Comparison of ENCODE assay signal across 7 cellular contexts in the genomic region with DNA sequence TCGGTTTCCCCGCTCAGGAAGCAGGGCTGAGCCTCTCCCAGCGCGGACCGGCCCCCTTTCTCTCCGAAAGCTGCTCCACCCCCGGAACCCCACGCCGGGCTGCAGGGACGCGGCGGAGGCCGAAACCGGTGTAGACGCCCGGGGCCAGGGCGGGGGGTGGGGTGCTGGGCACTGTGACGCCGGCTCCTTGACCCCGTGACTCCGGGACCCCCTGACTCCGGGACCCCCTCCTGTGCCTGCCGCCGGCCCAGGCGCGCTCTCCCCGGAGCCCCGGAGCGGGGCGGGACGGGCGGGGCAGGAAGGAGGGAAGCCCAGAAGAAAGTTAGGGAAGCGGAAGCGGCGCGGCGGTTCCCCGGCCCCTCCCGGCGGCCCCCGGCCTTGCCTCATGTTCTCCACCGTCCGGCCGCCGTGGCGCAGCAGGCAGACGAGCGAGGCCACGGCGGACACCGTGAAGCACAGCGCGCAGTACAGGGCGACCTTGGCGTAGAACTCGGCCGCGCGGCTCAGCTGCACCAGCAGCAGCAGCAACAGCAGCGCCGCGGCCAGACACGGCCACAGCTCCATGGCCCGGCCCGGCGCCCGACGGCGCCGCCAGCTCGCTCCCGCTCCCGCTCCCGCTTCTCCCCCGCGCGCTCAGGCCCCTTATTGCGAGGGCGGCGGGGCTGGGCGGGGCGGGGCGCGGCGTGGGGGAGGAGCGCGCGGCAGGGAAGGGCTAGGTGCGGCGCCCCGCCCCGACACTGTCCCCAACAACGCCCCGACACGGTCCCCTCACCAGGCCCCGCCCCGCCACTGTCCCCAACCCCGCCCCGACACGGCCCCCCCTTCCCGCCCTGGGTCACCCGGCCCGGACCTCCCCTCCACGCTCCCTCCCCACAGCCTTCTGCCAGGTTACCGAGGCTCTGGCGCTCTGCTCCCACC. TPM values are rescaled to one million over a fixed set of nuclear protein-coding genes. Genes with fewer than 3 reads are reported as not detected.
DNase-seq lines count a peak whose midpoint lies in the region; ATAC-seq and TF ChIP-seq lines count a peak whose summit lies in the region.

A gene (minus strand): TSS at position 664 of the 918 bp plus-strand sequence. CDS start 100 bp downstream, at position 564.

- peak within 1 kb of the TSS; percentile 77 for H3K4me3 Mint-ChIP-seq in activated T-cell treated with anti-CD3 and anti-CD28 coated beads, Interleukin-2, amount 50 U/mL, for 4 hours

- no peaks in the 10 kb centered on the region for H3K36me3 Mint-ChIP-seq in activated T-cell treated with anti-CD3 and anti-CD28 coated beads, Interleukin-2, amount 50 U/mL, for 4 hours (ENCODE audit: insufficient read depth)

- H3K4me2 ChIP-seq in OCI-LY3 (ENCODE audit: low read length) (peak within 1 kb of the TSS; percentile 96), neural cell (ENCODE audit: low read length) (no peak within 1 kb of the TSS)

- DNase-seq in activated T-cell treated with anti-CD3 and anti-CD28 coated beads, Interleukin-2, amount 50 U/mL, for 4 hours = peak; percentile 59
- DNase-seq in fibroblast of gingiva (ENCODE audit: low read depth) (peak; percentile 42), thoracic aorta (ENCODE audit: low spot score) (no peak)

- no peak within 1 kb of the TSS for H2AFZ ChIP-seq in OCI-LY3 (ENCODE audit: low read depth, low read length)
- H2AFZ ChIP-seq in neural cell (ENCODE audit: low read depth, low read length) = no peak within 1 kb of the TSS

- TF ChIP-seq RAD21 in neural cell (conservative IDR thresholded peaks at IDR 0.05) = no peak

- H3K27ac ChIP-seq in OCI-LY3 (ENCODE audit: low read length) = peak within 1 kb of the TSS; percentile 70
- H3K27ac ChIP-seq in neural cell (ENCODE audit: low read length) = no peak within 1 kb of the TSS
- H3K27ac ChIP-seq in thoracic aorta = peak within 1 kb of the TSS; percentile 38 to 80

- no peaks in the 10 kb centered on the region for H3K9me2 ChIP-seq in neural cell (ENCODE audit: insufficient read depth, low read length)

- H3K27me3 ChIP-seq in OCI-LY3 (ENCODE audit: low read depth, low read length) (no peaks in the 10 kb centered on the region), neural cell (ENCODE audit: insufficient read depth, low read depth, low read length) (peaks cover 25% of the 10 kb centered on the region), thoracic aorta (replicated peaks; ENCODE audit: insufficient read depth) (no peaks in the 10 kb centered on the region)

- H4K20me1 ChIP-seq in OCI-LY3 (ENCODE audit: insufficient read depth, low read length) (peaks cover 28% of the 10 kb centered on the region), neural cell (ENCODE audit: insufficient read depth) (no peaks in the 10 kb centered on the region)

- H3K79me2 ChIP-seq in OCI-LY3 (ENCODE audit: low read length) (peaks cover 12% of the 10 kb centered on the region; the same call in 1 of the 2 replicates), neural cell (replicated peaks; ENCODE audit: insufficient read depth, low read length) (no peaks in the 10 kb centered on the region)

- ATAC-seq in GM18861 (IDR thresholded peaks at IDR 0.05; ENCODE audit: unreplicated experiment) (peak; percentile 39), HG03342 (IDR thresholded peaks at IDR 0.05; ENCODE audit: unreplicated experiment) (peak; percentile 58), thoracic aorta (ENCODE audit: insufficient number of reproducible peaks, low FRiP score, low read depth) (peak; percentile 21)
- peak; percentile 88 to 91 for ATAC-seq in activated T-cell treated with anti-CD3 and anti-CD28 coated beads, Interleukin-2, amount 50 U/mL, for 4 hours

- no peaks in the 10 kb centered on the region for H3K9me3 ChIP-seq in OCI-LY3 (ENCODE audit: insufficient read depth, low read length)
- no peaks in the 10 kb centered on the region for H3K9me3 ChIP-seq in neural cell (ENCODE audit: low read length)
- H3K9me3 ChIP-seq in thoracic aorta = no peaks in the 10 kb centered on the region

- peaks cover 18% of the 10 kb centered on the region for H3K4me1 ChIP-seq in OCI-LY3 (ENCODE audit: low read length)
- peaks cover 15 to 27% of the 10 kb centered on the region in 2 donors for H3K4me1 ChIP-seq in thoracic aorta (ENCODE audit: control insufficient read depth in 1 of 2, low read depth in 2 of 2)

- no peaks in the 10 kb centered on the region for H3F3A ChIP-seq in neural cell (ENCODE audit: insufficient read depth, low read length, poor library complexity, severe bottlenecking)

- peaks cover 7% of the 10 kb centered on the region for H3K4me1 Mint-ChIP-seq in activated T-cell treated with anti-CD3 and anti-CD28 coated beads, Interleukin-2, amount 50 U/mL, for 4 hours (ENCODE audit: low read depth)

- peak within 1 kb of the TSS; percentile 94 for H3K9ac ChIP-seq in OCI-LY3 (ENCODE audit: low read length)
- H3K9ac ChIP-seq in neural cell (ENCODE audit: low read length) = no peak within 1 kb of the TSS

- no peaks in the 10 kb centered on the region for H3K27me3 Mint-ChIP-seq in activated T-cell treated with anti-CD3 and anti-CD28 coated beads, Interleukin-2, amount 50 U/mL, for 4 hours (ENCODE audit: low read depth)

- H3K36me3 ChIP-seq in OCI-LY3 (replicated peaks; ENCODE audit: low read depth, low read length) (no peaks in the 10 kb centered on the region), neural cell (ENCODE audit: insufficient read depth, low read length) (no peaks in the 10 kb centered on the region), thoracic aorta (no peaks in the 10 kb centered on the region)

- TF ChIP-seq CTCF in OCI-LY3 (IDR thresholded peaks at IDR 0.05; ENCODE audit: low read depth, low read length) = no peak
- no peak for TF ChIP-seq CTCF in neural cell (IDR thresholded peaks at IDR 0.05; ENCODE audit: poor library complexity, severe bottlenecking)
- TF ChIP-seq CTCF in thoracic aorta (IDR thresholded peaks at IDR 0.05) = no peak

- no peaks in the 10 kb centered on the region for H3K9me3 Mint-ChIP-seq in activated T-cell treated with anti-CD3 and anti-CD28 coated beads, Interleukin-2, amount 50 U/mL, for 4 hours

- no peak for TF ChIP-seq EP300 in neural cell (conservative IDR thresholded peaks at IDR 0.05; ENCODE audit: poor library complexity, severe bottlenecking)

- H3K4me3 ChIP-seq in OCI-LY3 (ENCODE audit: low read length) = peak within 1 kb of the TSS; percentile 96
- H3K4me3 ChIP-seq in neural cell (ENCODE audit: low read length) = peak within 1 kb of the TSS; percentile 64
- peak within 1 kb of the TSS; percentile 84 for H3K4me3 ChIP-seq in thoracic aorta

TF ChIP-seq in neural cell, 6 proteins besides CTCF, POLR2A, EP300 and RAD21:
- TF ChIP-seq EZH2 (IDR thresholded peaks at IDR 0.05; ENCODE audit: borderline replicate concordance, insufficient read depth, low read length, poor library complexity, severe bottlenecking) (peak; percentile 85), TAF1 (IDR thresholded peaks at IDR 0.05; ENCODE audit: low read depth) (no peak), POLR2AphosphoS5 (IDR thresholded peaks at IDR 0.05) (no peak), MXI1 (conservative IDR thresholded peaks at IDR 0.05; ENCODE audit: poor library complexity, severe bottlenecking) (peak; percentile 23), SMC3 (conservative IDR thresholded peaks at IDR 0.05; ENCODE audit: poor library complexity) (no peak)
- TF ChIP-seq, protein P1, sequence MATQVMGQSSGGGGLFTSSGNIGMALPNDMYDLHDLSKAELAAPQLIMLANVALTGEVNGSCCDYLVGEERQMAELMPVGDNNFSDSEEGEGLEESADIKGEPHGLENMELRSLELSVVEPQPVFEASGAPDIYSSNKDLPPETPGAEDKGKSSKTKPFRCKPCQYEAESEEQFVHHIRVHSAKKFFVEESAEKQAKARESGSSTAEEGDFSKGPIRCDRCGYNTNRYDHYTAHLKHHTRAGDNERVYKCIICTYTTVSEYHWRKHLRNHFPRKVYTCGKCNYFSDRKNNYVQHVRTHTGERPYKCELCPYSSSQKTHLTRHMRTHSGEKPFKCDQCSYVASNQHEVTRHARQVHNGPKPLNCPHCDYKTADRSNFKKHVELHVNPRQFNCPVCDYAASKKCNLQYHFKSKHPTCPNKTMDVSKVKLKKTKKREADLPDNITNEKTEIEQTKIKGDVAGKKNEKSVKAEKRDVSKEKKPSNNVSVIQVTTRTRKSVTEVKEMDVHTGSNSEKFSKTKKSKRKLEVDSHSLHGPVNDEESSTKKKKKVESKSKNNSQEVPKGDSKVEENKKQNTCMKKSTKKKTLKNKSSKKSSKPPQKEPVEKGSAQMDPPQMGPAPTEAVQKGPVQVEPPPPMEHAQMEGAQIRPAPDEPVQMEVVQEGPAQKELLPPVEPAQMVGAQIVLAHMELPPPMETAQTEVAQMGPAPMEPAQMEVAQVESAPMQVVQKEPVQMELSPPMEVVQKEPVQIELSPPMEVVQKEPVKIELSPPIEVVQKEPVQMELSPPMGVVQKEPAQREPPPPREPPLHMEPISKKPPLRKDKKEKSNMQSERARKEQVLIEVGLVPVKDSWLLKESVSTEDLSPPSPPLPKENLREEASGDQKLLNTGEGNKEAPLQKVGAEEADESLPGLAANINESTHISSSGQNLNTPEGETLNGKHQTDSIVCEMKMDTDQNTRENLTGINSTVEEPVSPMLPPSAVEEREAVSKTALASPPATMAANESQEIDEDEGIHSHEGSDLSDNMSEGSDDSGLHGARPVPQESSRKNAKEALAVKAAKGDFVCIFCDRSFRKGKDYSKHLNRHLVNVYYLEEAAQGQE (IDR thresholded peaks at IDR 0.05; ENCODE audit: borderline replicate concordance) = no peak
TF ChIP-seq in neural cell: peak in this region for 2.

RNA-seq across cellular contexts. Expression of the gene that starts here (rescaled TPM):
- 10 to 100 TPM; 11.4 to 14.3 (median 11.7) TPM for total RNA-seq in activated T-cell treated with anti-CD3 and anti-CD28 coated beads, Interleukin-2, amount 50 U/mL, for 4 hours
- polyA plus RNA-seq in neural cell = 1.3 TPM in 1 of 2 replicates, not detected in the other
- polyA minus RNA-seq in neural cell = 1.7 TPM in 1 of 2 replicates, not detected in the other
- 10 to 100 TPM; 50.2 to 66.8 TPM for total RNA-seq in thoracic aorta

Comparison
In these comparisons a context has a peak if more than half of its experiments do, and no peak if none do; other contexts are left out.
1. ATAC-seq: peak in every context shown above with its lines; median percentile 90 in activated T-cell treated with anti-CD3 and anti-CD28 coated beads, Interleukin-2, amount 50 U/mL, for 4 hours; 58 in HG03342; 39 in GM18861; 21 in thoracic aorta.